14 cellular contexts compared by ENCODE assay signal in genomic region chr2:979286-979928, GRCh38. TPM values are rescaled to one million over a fixed set of nuclear protein-coding genes. Genes with fewer than 3 reads are reported as not detected.
DNase-seq lines count a peak whose midpoint lies in the region; ATAC-seq and TF ChIP-seq lines count a peak whose summit lies in the region.
"Had no signal": no experiment of that assay in that cellular context is flagged by ENCODE, and none has a peak within 500 bp of the region (broad histone marks: within the 10 kb centered on the region; RNA-seq: fewer than 3 reads in every experiment).

No MANE protein-coding gene starts in this region.

- no peaks in the 10 kb centered on the region for H4K20me1 ChIP-seq in BLaER1 treated with 17β-estradiol and CSF1 and Interleukin-3, amounts not matched to agents 10 nM and 100 nM

- H3K9ac ChIP-seq in BLaER1 treated with 17β-estradiol and CSF1 and Interleukin-3, amounts not matched to agents 10 nM and 100 nM: peak overlapping the region in 1 of 11 experiments; percentile 32; a peak in 2 of 22 replicates

- H3K27me3 ChIP-seq in BLaER1 treated with 17β-estradiol and CSF1 and Interleukin-3, amounts not matched to agents 10 nM and 100 nM: no peaks in the 10 kb centered on the region

- peaks cover 0 to 5% (median 2%) of the 10 kb centered on the region in 5 experiments for H3K9me3 Mint-ChIP-seq in brain

- H3K27ac ChIP-seq in BLaER1 treated with 17β-estradiol and CSF1 and Interleukin-3, amounts not matched to agents 10 nM and 100 nM: peak overlapping the region in 1 of 11 experiments; percentile 31; a peak in 2 of 22 replicates
- H3K27ac ChIP-seq: heart right ventricle had no signal

- peak overlapping the region in 2 of 5 experiments; percentile 3 to 64 for H3K4me3 Mint-ChIP-seq in brain
- H3K4me3 Mint-ChIP-seq: activated CD4-positive, alpha-beta T cell treated with anti-CD3 and anti-CD28 coated beads for 36 hours; T-helper 17 cell had no signal

- DNase-seq in medulla oblongata (ENCODE audit: extremely low spot score): no peak
- DNase-seq: activated CD4-positive, alpha-beta T cell treated with anti-CD3 and anti-CD28 coated beads for 36 hours; amniotic stem cell; heart right ventricle; NCI-H1105; T-helper 17 cell; trophoblast cell had no signal

- H3K4me3 ChIP-seq in BLaER1 treated with 17β-estradiol and CSF1 and Interleukin-3, amounts not matched to agents 10 nM and 100 nM: peak overlapping the region in 4 of 10 experiments; percentile 14 to 24 (median 18); a peak in 4 of 20 replicates
- H3K4me3 ChIP-seq: heart right ventricle had no signal

- peaks cover 40% of the 10 kb centered on the region for H3K4me1 Mint-ChIP-seq in brain

- no peaks in the 10 kb centered on the region for H3K36me3 Mint-ChIP-seq in brain

- H3K27ac Mint-ChIP-seq in brain: peak overlapping the region in 3 of 5 experiments; percentile 47 to 79 (median 50)
- H3K27ac Mint-ChIP-seq: activated CD4-positive, alpha-beta T cell treated with anti-CD3 and anti-CD28 coated beads for 36 hours; T-helper 17 cell had no signal

- peak overlapping the region; percentile 76 to 94 (median 83) for H3K4me2 ChIP-seq in BLaER1 treated with 17β-estradiol and CSF1 and Interleukin-3, amounts not matched to agents 10 nM and 100 nM

- peak; percentile 49 for ATAC-seq in GM19452 (IDR thresholded peaks at IDR 0.05; ENCODE audit: unreplicated experiment)
- peak; percentile 59 for ATAC-seq in HG03103 (IDR thresholded peaks at IDR 0.05; ENCODE audit: low read depth, unreplicated experiment)
- ATAC-seq in HG02852 (IDR thresholded peaks at IDR 0.05; ENCODE audit: unreplicated experiment): no peak
- no peak for ATAC-seq in HG02588 (IDR thresholded peaks at IDR 0.05; ENCODE audit: unreplicated experiment)
- no peak for ATAC-seq in GM19328 (IDR thresholded peaks at IDR 0.05; ENCODE audit: unreplicated experiment)
- ATAC-seq: activated CD4-positive, alpha-beta T cell treated with anti-CD3 and anti-CD28 coated beads for 36 hours; heart right ventricle; T-helper 17 cell had no signal

- H3K36me3 ChIP-seq in BLaER1 treated with 17β-estradiol and CSF1 and Interleukin-3, amounts not matched to agents 10 nM and 100 nM: no peaks in the 10 kb centered on the region
- H3K36me3 ChIP-seq: heart right ventricle had no signal

- peaks cover 19% of the 10 kb centered on the region for H3K27me3 Mint-ChIP-seq in brain

- 0 out of 22 replicates have a peak, but pooled peaks cover 0 to 3% (median 0%) of the 10 kb centered on the region in 11 experiments for H3K9me3 ChIP-seq in BLaER1 treated with 17β-estradiol and CSF1 and Interleukin-3, amounts not matched to agents 10 nM and 100 nM (replicated peaks in 1 of 11)
- H3K9me3 ChIP-seq: heart right ventricle had no signal

- TF ChIP-seq CTCF in brain (conservative IDR thresholded peaks at IDR 0.05): no peak

- peaks cover 16 to 35% (median 25%) of the 10 kb centered on the region in 10 experiments for H3K4me1 ChIP-seq in BLaER1 treated with 17β-estradiol and CSF1 and Interleukin-3, amounts not matched to agents 10 nM and 100 nM

RNA-seq across cellular contexts. Expression of gene SNTG2, which starts 28.8 kb away (rescaled TPM):
- polyA plus RNA-seq in brain (ENCODE audit: insufficient read depth, low read depth, low replicate concordance): 1.9 TPM

Comparison
In these comparisons a context has a peak if more than half of its experiments do, and no peak if none do; other contexts are left out.
1. ATAC-seq: peak in GM19452 (single experiment) and HG03103 (single experiment); none in HG02852 (single experiment), HG02588 (single experiment) and GM19328 (single experiment).